ENCODE assay signal across 25 cellular contexts in the genomic region with DNA sequence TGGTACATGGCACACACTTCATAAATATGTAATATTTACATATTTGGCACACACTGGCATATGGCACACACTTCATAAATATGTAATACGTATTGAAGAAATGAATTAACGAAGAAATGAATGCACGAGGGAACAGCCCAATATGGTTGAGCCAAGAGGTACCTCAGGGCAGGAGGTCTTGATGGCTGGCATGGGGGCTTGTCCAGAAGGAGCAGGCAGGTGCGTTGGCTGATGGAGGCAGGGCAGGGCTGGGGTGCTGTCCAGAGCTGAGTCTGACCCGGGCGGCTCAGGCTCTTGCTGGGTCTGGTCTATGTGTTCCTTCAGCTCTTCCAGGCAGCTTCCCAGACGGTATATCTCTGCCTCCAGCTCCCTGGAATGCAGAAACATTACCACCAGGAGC. TPM values are rescaled to one million over a fixed set of nuclear protein-coding genes. Genes with fewer than 3 reads are reported as not detected.
DNase-seq lines count a peak whose midpoint lies in the region; ATAC-seq and TF ChIP-seq lines count a peak whose summit lies in the region.
"Had no signal": no experiment of that assay in that cellular context is flagged by ENCODE, and none has a peak within 500 bp of the region (broad histone marks: within the 10 kb centered on the region; RNA-seq: fewer than 3 reads in every experiment).

No MANE protein-coding gene starts in this region.

- no peaks in the 10 kb centered on the region for H3K9me3 Mint-ChIP-seq in T-helper 1 cell treated with Interleukin-12 subunit alpha and Interleukin-12 subunit beta and Interleukin-4 antibody, amounts not matched to agents 30 μg/mL and 1 μg/mL, for 36 hours
- no peaks in the 10 kb centered on the region for H3K9me3 Mint-ChIP-seq in CD8-positive, alpha-beta memory T cell
- H3K9me3 Mint-ChIP-seq in activated naive CD8-positive, alpha-beta T cell treated with anti-CD3 and anti-CD28 coated beads, Interleukin-2, amount 50 U/mL, for 24 hours = no peaks in the 10 kb centered on the region
- H3K9me3 Mint-ChIP-seq: endodermal cell had no signal

- H3K4me3 Mint-ChIP-seq in T-helper 1 cell treated with Interleukin-12 subunit alpha and Interleukin-12 subunit beta and Interleukin-4 antibody, amounts not matched to agents 30 μg/mL and 1 μg/mL, for 36 hours = no peak overlapping the region
- H3K4me3 Mint-ChIP-seq in CD8-positive, alpha-beta memory T cell = no peak overlapping the region
- H3K4me3 Mint-ChIP-seq in activated naive CD8-positive, alpha-beta T cell treated with anti-CD3 and anti-CD28 coated beads, Interleukin-2, amount 50 U/mL, for 24 hours = no peak overlapping the region
- H3K4me3 Mint-ChIP-seq: endodermal cell had no signal

- H3K36me3 ChIP-seq in CD8-positive, alpha-beta memory T cell (ENCODE audit: insufficient read depth, low read length) = peaks cover 85% of the 10 kb centered on the region
- H3K36me3 ChIP-seq in neutrophil = peaks cover 99% of the 10 kb centered on the region
- H3K36me3 ChIP-seq: SJCRH30 had no signal

- peaks cover 60% of the 10 kb centered on the region for H3K4me1 Mint-ChIP-seq in T-helper 1 cell treated with Interleukin-12 subunit alpha and Interleukin-12 subunit beta and Interleukin-4 antibody, amounts not matched to agents 30 μg/mL and 1 μg/mL, for 36 hours (ENCODE audit: low read depth)
- H3K4me1 Mint-ChIP-seq in CD8-positive, alpha-beta memory T cell = peaks cover 69 to 93% (median 80%) of the 10 kb centered on the region in 3 donors
- peaks cover 65% of the 10 kb centered on the region for H3K4me1 Mint-ChIP-seq in activated naive CD8-positive, alpha-beta T cell treated with anti-CD3 and anti-CD28 coated beads, Interleukin-2, amount 50 U/mL, for 24 hours
- H3K4me1 Mint-ChIP-seq: endodermal cell had no signal

- POLR2A ChIA-PET in CD8-positive, alpha-beta memory T cell (lab: Charles Lee) = interaction anchor here (1.0 to 14.5 kb wide), 5 partner anchors 8 to 25 kb away, joined by 4 to 341 read pairs (median 8); a partner anchor contains a TSS

- peak overlapping the region; percentile 53 for H3K27ac Mint-ChIP-seq in T-helper 1 cell treated with Interleukin-12 subunit alpha and Interleukin-12 subunit beta and Interleukin-4 antibody, amounts not matched to agents 30 μg/mL and 1 μg/mL, for 36 hours
- peak overlapping the region; percentile 39 to 100 (median 93) for H3K27ac Mint-ChIP-seq in CD8-positive, alpha-beta memory T cell
- H3K27ac Mint-ChIP-seq in activated naive CD8-positive, alpha-beta T cell treated with anti-CD3 and anti-CD28 coated beads, Interleukin-2, amount 50 U/mL, for 24 hours = peak overlapping the region; percentile 87

- TF ChIP-seq CTCF in neutrophil (IDR thresholded peaks at IDR 0.05) = no peak

- H3K27me3 Mint-ChIP-seq in T-helper 1 cell treated with Interleukin-12 subunit alpha and Interleukin-12 subunit beta and Interleukin-4 antibody, amounts not matched to agents 30 μg/mL and 1 μg/mL, for 36 hours (ENCODE audit: low read depth) = no peaks in the 10 kb centered on the region
- H3K27me3 Mint-ChIP-seq in CD8-positive, alpha-beta memory T cell = peaks cover 0 to 3% of the 10 kb centered on the region in 2 donors
- no peaks in the 10 kb centered on the region for H3K27me3 Mint-ChIP-seq in activated naive CD8-positive, alpha-beta T cell treated with anti-CD3 and anti-CD28 coated beads, Interleukin-2, amount 50 U/mL, for 24 hours

- H3K4me3 ChIP-seq in CD8-positive, alpha-beta memory T cell (ENCODE audit: low read length) = no peak overlapping the region
- H3K4me3 ChIP-seq in neutrophil (ENCODE audit: low read depth in 1 of 2, low read length in 1 of 2) = no peak overlapping the region
- H3K4me3 ChIP-seq: heart left ventricle, lower lobe of right lung, SJCRH30 had no signal

- DNase-seq in T-helper 1 cell (no peak), NCI-H774 (lab: John Stamatoyannopoulos, UW) (no peak), NCI-H2081 treated with DMSO at 0.1 percent for 48 hours (lab: John Stamatoyannopoulos, UW) (no peak)
- no peak for DNase-seq in CD8-positive, alpha-beta memory T cell
- no peak for DNase-seq in activated naive CD8-positive, alpha-beta T cell treated with anti-CD3 and anti-CD28 coated beads, Interleukin-2, amount 50 U/mL, for 24 hours
- DNase-seq: activated CD4-positive, alpha-beta T cell treated with anti-CD3 and anti-CD28 coated beads for 4 hours; DMS79 treated with DMSO at 0.1 percent for 48 hours; endodermal cell; heart left ventricle; lower lobe of right lung; NCI-H1417 treated with DMSO at 0.1 percent for 48 hours; NCI-H748 treated with DMSO at 0.1 percent for 48 hours; SJCRH30; stimulated activated CD4-positive, alpha-beta T cell treated with anti-CD3 and anti-CD28 coated beads, Interleukin-2, amount 100 ng/mL, for 48 hours; T1000 had no signal

- no peak overlapping the region for H3K27ac ChIP-seq in CD8-positive, alpha-beta memory T cell (ENCODE audit: low read depth, low read length)
- H3K27ac ChIP-seq in neutrophil = peak overlapping the region; percentile 98
- H3K27ac ChIP-seq: 22Rv1, heart left ventricle, lower lobe of right lung, parathyroid adenoma, SJCRH30 had no signal

- H3K9me3 ChIP-seq in CD8-positive, alpha-beta memory T cell (ENCODE audit: low read length) = no peaks in the 10 kb centered on the region
- peaks cover 7% of the 10 kb centered on the region for H3K9me3 ChIP-seq in neutrophil
- H3K9me3 ChIP-seq: heart left ventricle, lower lobe of right lung, SJCRH30 had no signal

- no peak for ATAC-seq in activated naive CD8-positive, alpha-beta T cell treated with anti-CD3 and anti-CD28 coated beads, Interleukin-2, amount 50 U/mL, for 24 hours
- ATAC-seq in GM21447 (IDR thresholded peaks at IDR 0.05; ENCODE audit: unreplicated experiment) = no peak
- ATAC-seq: heart left ventricle, lower lobe of right lung had no signal

- peaks cover 66% of the 10 kb centered on the region for H3K36me3 Mint-ChIP-seq in T-helper 1 cell treated with Interleukin-12 subunit alpha and Interleukin-12 subunit beta and Interleukin-4 antibody, amounts not matched to agents 30 μg/mL and 1 μg/mL, for 36 hours (ENCODE audit: low read depth)
- peaks cover 33 to 97% (median 43%) of the 10 kb centered on the region in 3 donors for H3K36me3 Mint-ChIP-seq in CD8-positive, alpha-beta memory T cell
- H3K36me3 Mint-ChIP-seq in activated naive CD8-positive, alpha-beta T cell treated with anti-CD3 and anti-CD28 coated beads, Interleukin-2, amount 50 U/mL, for 24 hours (ENCODE audit: low read depth) = peaks cover 83% of the 10 kb centered on the region

- CTCF ChIA-PET in CD8-positive, alpha-beta memory T cell (lab: Charles Lee) = interaction anchor here (1.0 to 15.5 kb wide), 3 partner anchors 17 to 31 kb away, joined by 3 to 245 read pairs (median 4); a partner anchor contains a TSS

- no peaks in the 10 kb centered on the region for H3K27me3 ChIP-seq in CD8-positive, alpha-beta memory T cell (ENCODE audit: insufficient read depth, low read length, poor library complexity, severe bottlenecking)
- no peaks in the 10 kb centered on the region for H3K27me3 ChIP-seq in neutrophil
- H3K27me3 ChIP-seq: heart left ventricle, SJCRH30 had no signal

- peaks cover 71% of the 10 kb centered on the region for H3K4me1 ChIP-seq in CD8-positive, alpha-beta memory T cell (ENCODE audit: insufficient read depth, low read length)
- H3K4me1 ChIP-seq in neutrophil (ENCODE audit: control insufficient read depth in 1 of 2, insufficient read depth in 1 of 2, low read depth in 1 of 2, low read length in 1 of 2) = peaks cover 37% of the 10 kb centered on the region in 2 experiments
- H3K4me1 ChIP-seq: SJCRH30 had no signal

RNA-seq across cellular contexts. Expression of a gene that starts 26.2 kb away (rescaled TPM):
- total RNA-seq in CD8-positive, alpha-beta memory T cell = 100 to 1,000 TPM; 126 TPM
- 45.6 TPM for polyA plus RNA-seq in CD8-positive, alpha-beta memory T cell

RNA-seq across cellular contexts. Expression of a gene that starts 31.9 kb away (rescaled TPM):
- total RNA-seq in CD8-positive, alpha-beta memory T cell = not detected
- not detected for polyA plus RNA-seq in CD8-positive, alpha-beta memory T cell
- total RNA-seq: astrocyte, cerebellum, heart left ventricle, myocyte, SJCRH30, skeletal muscle tissue had no signal
- polyA plus RNA-seq: BJ had no signal

RNA-seq across cellular contexts. Expression of a gene that starts 38.6 kb away (rescaled TPM):
- total RNA-seq in CD8-positive, alpha-beta memory T cell = not detected
- polyA plus RNA-seq in CD8-positive, alpha-beta memory T cell = not detected
- total RNA-seq: astrocyte, cerebellum, myocyte, SJCRH30 had no signal
- polyA plus RNA-seq: BJ had no signal
